ENCODE assay signal across 10 cellular contexts in genomic region chr19:48543121-48543710, GRCh38. TPM values are rescaled to one million over a fixed set of nuclear protein-coding genes. Genes with fewer than 3 reads are reported as not detected.
A peak's percentile ranks its signal among the peaks of the same experiment; 100 is the strongest.
DNase-seq lines count a peak whose midpoint lies in the region; TF ChIP-seq lines count a peak whose summit lies in the region.
"Had no signal": no experiment of that assay in that cellular context is flagged by ENCODE, and none has a peak within 500 bp of the region (broad histone marks: within the 10 kb centered on the region; RNA-seq: fewer than 3 reads in every experiment).

No MANE protein-coding gene starts in this region.

- no peak for TF ChIP-seq CTCF in prostate gland (IDR thresholded peaks at IDR 0.05)

- TF ChIP-seq POLR2A in prostate gland (IDR thresholded peaks at IDR 0.05) = no peak

- peak overlapping the region; percentile 14; the same call in 1 of the 2 replicates for H3K9ac ChIP-seq in ES-I3 (ENCODE audit: low read depth, low read length)

- H3K27ac ChIP-seq in epithelial cell of prostate (peak overlapping the region; percentile 49), prostate gland (peak overlapping the region; percentile 65 to 78)
- H3K27ac ChIP-seq: SK-N-MC had no signal

- DNase-seq in NCI-H510A (lab: John Stamatoyannopoulos, UW) (peak; percentile 79), epithelial cell of prostate (ENCODE audit: low read depth, low spot score) (peak; percentile 64), prostate gland (ENCODE audit: low spot score) (peak; percentile 92), hippocampal formation (lab: John Stamatoyannopoulos, UW) (no peak), midbrain (lab: John Stamatoyannopoulos, UW) (no peak)
- no peak for DNase-seq in stimulated activated naive CD4-positive, alpha-beta T cell treated with Interleukin-2 at 50 U/mL for 16 hours (lab: John Stamatoyannopoulos, UW)
- no peak for DNase-seq in activated CD4-positive, alpha-beta T cell treated with anti-CD3 and anti-CD28 coated beads for 1 hour

- H3K9me3 ChIP-seq in ES-I3 (ENCODE audit: control insufficient read depth, insufficient read depth, low read length) (no peaks in the 10 kb centered on the region), prostate gland (no peaks in the 10 kb centered on the region)

- H3K4me1 ChIP-seq in ES-I3 (ENCODE audit: insufficient read depth, low read length) (peaks cover 11% of the 10 kb centered on the region; the same call in 1 of the 2 replicates), prostate gland (replicated peaks) (peaks cover 4% of the 10 kb centered on the region)

- intact Hi-C loops in prostate gland (cut with DNase I) = no loop called here

- no peaks in the 10 kb centered on the region for H3K27me3 ChIP-seq in prostate gland (replicated peaks; ENCODE audit: insufficient read depth)

- 10% methylated on average over 19 of the region's 19 CpGs for WGBS in prostate gland

- no peak overlapping the region for H3K4me3 ChIP-seq in prostate gland
- H3K4me3 ChIP-seq: GM12878, SK-N-MC had no signal

- no peaks in the 10 kb centered on the region for H3K36me3 ChIP-seq in ES-I3 (ENCODE audit: insufficient read depth, low read length)
- H3K36me3 ChIP-seq in prostate gland = no peaks in the 10 kb centered on the region

RNA-seq across cellular contexts. Expression of gene SULT2B1, which starts 8.8 kb away (rescaled TPM):
- total RNA-seq in prostate gland = 10 to 100 TPM; 14.6 to 43.0 TPM
- total RNA-seq: GM12878 had no signal

RNA-seq across cellular contexts. Expression of gene LMTK3, which starts 31.6 kb away (rescaled TPM):
- total RNA-seq in prostate gland = 10 to 100 TPM in 1 of 2 donors, 1 to 10 TPM in 1; 7.4 to 10.2 TPM

Comparison
In these comparisons a context has a peak if more than half of its experiments do, and no peak if none do; other contexts are left out.
1. DNase-seq: peak in NCI-H510A (single experiment), epithelial cell of prostate (single experiment) and prostate gland (single experiment); none in hippocampal formation (0 of 2), midbrain (single experiment), stimulated activated naive CD4-positive, alpha-beta T cell treated with Interleukin-2 at 50 U/mL for 16 hours (single experiment) and activated CD4-positive, alpha-beta T cell treated with anti-CD3 and anti-CD28 coated beads for 1 hour (single experiment).